In the genomic region with DNA sequence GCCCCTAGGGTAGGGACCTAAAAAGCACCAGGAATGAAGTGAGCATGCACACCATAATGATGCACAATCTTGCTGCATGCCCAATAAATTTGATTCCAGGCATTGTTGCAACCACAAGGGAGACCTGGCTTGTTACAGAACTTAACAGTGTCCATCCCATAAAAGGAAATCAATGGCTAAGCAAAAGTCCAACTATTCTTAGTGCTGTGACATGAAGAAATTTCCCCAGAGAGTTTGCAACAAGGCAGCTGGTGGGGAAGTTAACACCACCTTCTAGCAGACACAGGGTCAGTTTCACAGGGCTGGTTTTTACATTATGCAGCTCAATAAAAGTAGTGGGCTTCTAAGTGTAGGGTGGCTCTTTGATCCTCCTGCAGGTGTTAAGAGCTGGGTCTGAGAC, we compare ENCODE assay signal across 23 cellular contexts.
DNase-seq lines count a peak whose midpoint lies in the region; ATAC-seq, FAIRE-seq and TF ChIP-seq lines count a peak whose summit lies in the region.
"Had no signal": no experiment of that assay in that cellular context is flagged by ENCODE, and none has a peak within 500 bp of the region (broad histone marks: within the 10 kb centered on the region; RNA-seq: fewer than 3 reads in every experiment).

No MANE protein-coding gene starts in this region.

- H3K27me3 Mint-ChIP-seq in activated T-cell treated with anti-CD3 and anti-CD28 coated beads, Interleukin-2, amount 50 U/mL, for 4 hours (ENCODE audit: low read depth) = peaks cover 10% of the 10 kb centered on the region

- H3K27ac ChIP-seq in right atrium auricular region = no peak overlapping the region
- H3K27ac ChIP-seq in heart left ventricle = no peak overlapping the region
- H3K27ac ChIP-seq in tibial artery = peak overlapping the region; percentile 49 to 59
- no peak overlapping the region for H3K27ac ChIP-seq in small intestine (ENCODE audit: low read depth in 1 of 2, low read length in 1 of 2)
- H3K27ac ChIP-seq: 22Rv1 had no signal

- H3K36me3 ChIP-seq in right atrium auricular region = no peaks in the 10 kb centered on the region
- no peaks in the 10 kb centered on the region for H3K36me3 ChIP-seq in heart left ventricle
- H3K36me3 ChIP-seq in tibial artery = no peaks in the 10 kb centered on the region
- no peaks in the 10 kb centered on the region for H3K36me3 ChIP-seq in small intestine (ENCODE audit: control insufficient read depth in 2 of 2, insufficient read depth in 2 of 2, low read length in 2 of 2)
- H3K36me3 ChIP-seq: HAP-1 had no signal

- TF ChIP-seq POLR2A in heart left ventricle (IDR thresholded peaks at IDR 0.05) = no peak

- no peak for ATAC-seq in heart left ventricle
- no peak for ATAC-seq in HG03025 (IDR thresholded peaks at IDR 0.05; ENCODE audit: low FRiP score, unreplicated experiment)
- ATAC-seq in activated T-cell treated with anti-CD3 and anti-CD28 coated beads, Interleukin-2, amount 50 U/mL, for 4 hours = no peak

- no peaks in the 10 kb centered on the region for H3K27me3 ChIP-seq in right atrium auricular region
- H3K27me3 ChIP-seq in heart left ventricle = peaks cover 0 to 8% (median 0%) of the 10 kb centered on the region in 9 donors
- no peaks in the 10 kb centered on the region for H3K27me3 ChIP-seq in tibial artery
- H3K27me3 ChIP-seq in small intestine (ENCODE audit: control insufficient read depth in 2 of 2, insufficient read depth in 2 of 2, low read length in 2 of 2) = peaks cover 0 to 3% of the 10 kb centered on the region in 2 donors

- no peak for FAIRE-seq in small intestine (lab: Jason Lieb, UNC)
- FAIRE-seq: A204.1, G401.6, GM12892, H54 had no signal

- H3K9me3 ChIP-seq in right atrium auricular region (peaks cover 0 to 8% of the 10 kb centered on the region in 2 donors), heart left ventricle (peaks cover 0 to 5% (median 0%) of the 10 kb centered on the region in 12 donors), tibial artery (no peaks in the 10 kb centered on the region), small intestine (ENCODE audit: control insufficient read depth, low read depth) (no peaks in the 10 kb centered on the region)
- H3K9me3 ChIP-seq: HAP-1 had no signal

- H3K4me3 Mint-ChIP-seq in activated T-cell treated with anti-CD3 and anti-CD28 coated beads, Interleukin-2, amount 50 U/mL, for 4 hours = no peak overlapping the region
- H3K4me3 Mint-ChIP-seq: B cell; CD4-positive, alpha-beta memory T cell; HFFc6 had no signal

- DNase-seq in right atrium auricular region (ENCODE audit: low spot score) = peak; percentile 32
- DNase-seq in heart left ventricle = no peak
- DNase-seq in EH (ENCODE audit: low read depth) = peak; percentile 35
- peak; percentile 77 for DNase-seq in myocyte (ENCODE audit: low read depth)
- no peak for DNase-seq in tibial artery
- DNase-seq in small intestine = no peak
- DNase-seq in activated T-cell treated with anti-CD3 and anti-CD28 coated beads, Interleukin-2, amount 50 U/mL, for 4 hours = no peak
- DNase-seq: C1 segment of cervical spinal cord; Calu3; CD4-positive, alpha-beta memory T cell; COR-L47; DMS53; DMS79 treated with DMSO at 0.1 percent for 48 hours; GOT3; HFFc6 had no signal

- H3K4me3 ChIP-seq in right atrium auricular region (no peak overlapping the region), heart left ventricle (no peak overlapping the region), tibial artery (no peak overlapping the region), small intestine (ENCODE audit: low read depth in 1 of 2, low read length in 2 of 2) (no peak overlapping the region)
- H3K4me3 ChIP-seq: HAP-1 had no signal

- no peaks in the 10 kb centered on the region for H3K4me1 Mint-ChIP-seq in activated T-cell treated with anti-CD3 and anti-CD28 coated beads, Interleukin-2, amount 50 U/mL, for 4 hours (ENCODE audit: low read depth)
- H3K4me1 Mint-ChIP-seq: B cell; CD4-positive, alpha-beta memory T cell had no signal

- no peaks in the 10 kb centered on the region for H3K9me3 Mint-ChIP-seq in activated T-cell treated with anti-CD3 and anti-CD28 coated beads, Interleukin-2, amount 50 U/mL, for 4 hours
- H3K9me3 Mint-ChIP-seq: CD4-positive, alpha-beta memory T cell; HFFc6 had no signal

- intact Hi-C loops in heart left ventricle (cut with DNase I) = no loop called here
- intact Hi-C loops in tibial artery (cut with DNase I; ENCODE audit: low total_unique reads) = no loop called here

- H3K4me1 ChIP-seq in right atrium auricular region (no peaks in the 10 kb centered on the region), heart left ventricle (no peaks in the 10 kb centered on the region), tibial artery (peaks cover 0 to 18% (median 6%) of the 10 kb centered on the region in 4 donors), small intestine (ENCODE audit: control insufficient read depth in 2 of 2, insufficient read depth in 1 of 2, low read depth in 1 of 2, low read length in 1 of 2) (no peaks in the 10 kb centered on the region)
- H3K4me1 ChIP-seq: HAP-1 had no signal

- no peak for TF ChIP-seq CTCF in right atrium auricular region (IDR thresholded peaks at IDR 0.05)
- no peak for TF ChIP-seq CTCF in heart left ventricle (IDR thresholded peaks at IDR 0.05)
- no peak for TF ChIP-seq CTCF in tibial artery (IDR thresholded peaks at IDR 0.05)

- H3K36me3 Mint-ChIP-seq in activated T-cell treated with anti-CD3 and anti-CD28 coated beads, Interleukin-2, amount 50 U/mL, for 4 hours (ENCODE audit: insufficient read depth) = no peaks in the 10 kb centered on the region
- H3K36me3 Mint-ChIP-seq: CD4-positive, alpha-beta memory T cell had no signal

Comparison
In these comparisons a context has a peak if more than half of its experiments do, and no peak if none do; other contexts are left out.
1. DNase-seq: peak in right atrium auricular region (single experiment), EH (single experiment) and myocyte (single experiment); none in heart left ventricle (0 of 5), tibial artery (0 of 2), small intestine (single experiment) and activated T-cell treated with anti-CD3 and anti-CD28 coated beads, Interleukin-2, amount 50 U/mL, for 4 hours (single experiment).
2. H3K27ac ChIP-seq: peak in tibial artery (2 of 2); none in right atrium auricular region (0 of 2), heart left ventricle (0 of 12) and small intestine (0 of 2).